ENCODE assay signal across 13 cellular contexts in genomic region chr2:33488178-33488690, GRCh38.
A peak's percentile ranks its signal among the peaks of the same experiment; 100 is the strongest.
DNase-seq lines count a peak whose midpoint lies in the region; ATAC-seq lines count a peak whose summit lies in the region.
"Had no signal": no experiment of that assay in that cellular context is flagged by ENCODE, and none has a peak within 500 bp of the region (broad histone marks: within the 10 kb centered on the region; RNA-seq: fewer than 3 reads in every experiment).

No MANE protein-coding gene starts in this region.

- ATAC-seq in stimulated activated naive CD8-positive, alpha-beta T cell treated with anti-CD3 and anti-CD28 coated beads, Interleukin-15, Interleukin-2, amounts not matched to agents 100 U/mL and 50 U/mL, for 24 hours, result no peak
- peak; percentile 57 for ATAC-seq in HG02610 (IDR thresholded peaks at IDR 0.05; ENCODE audit: unreplicated experiment)
- peak; percentile 52 for ATAC-seq in HG03439 (IDR thresholded peaks at IDR 0.05; ENCODE audit: unreplicated experiment)
- ATAC-seq: naive thymus-derived CD8-positive, alpha-beta T cell had no signal

- peaks cover 9% of the 10 kb centered on the region for H3K9me3 Mint-ChIP-seq in stimulated activated naive CD8-positive, alpha-beta T cell treated with anti-CD3 and anti-CD28 coated beads, Interleukin-15, Interleukin-2, amounts not matched to agents 100 ng/mL and 50 ng/mL, for 24 hours

- peaks cover 11% of the 10 kb centered on the region for H3K36me3 Mint-ChIP-seq in stimulated activated naive CD8-positive, alpha-beta T cell treated with anti-CD3 and anti-CD28 coated beads, Interleukin-15, Interleukin-2, amounts not matched to agents 100 ng/mL and 50 ng/mL, for 24 hours (ENCODE audit: low read depth)

- no peak overlapping the region for H3K4me3 Mint-ChIP-seq in stimulated activated naive CD8-positive, alpha-beta T cell treated with anti-CD3 and anti-CD28 coated beads, Interleukin-15, Interleukin-2, amounts not matched to agents 100 ng/mL and 50 ng/mL, for 24 hours
- H3K4me3 Mint-ChIP-seq: activated naive CD8-positive, alpha-beta T cell treated with anti-CD3 and anti-CD28 coated beads, Interleukin-2, amount 10 ng/mL, durations not matched to agents 7 days and 5 days; naive thymus-derived CD8-positive, alpha-beta T cell had no signal

- H3K27me3 Mint-ChIP-seq in stimulated activated naive CD8-positive, alpha-beta T cell treated with anti-CD3 and anti-CD28 coated beads, Interleukin-15, Interleukin-2, amounts not matched to agents 100 ng/mL and 50 ng/mL, for 24 hours, result peaks cover 3% of the 10 kb centered on the region
- H3K27me3 Mint-ChIP-seq: activated naive CD8-positive, alpha-beta T cell treated with anti-CD3 and anti-CD28 coated beads, Interleukin-2, amount 10 ng/mL, durations not matched to agents 7 days and 5 days; naive thymus-derived CD8-positive, alpha-beta T cell had no signal

- no peak for DNase-seq in stimulated activated naive CD8-positive, alpha-beta T cell treated with anti-CD3 and anti-CD28 coated beads, Interleukin-15, Interleukin-2, amounts not matched to agents 100 U/mL and 50 U/mL, for 24 hours
- no peak for DNase-seq in NCI-H526 treated with DMSO at 0.1 percent for 48 hours (lab: John Stamatoyannopoulos, UW)
- no peak for DNase-seq in NCI-H187 (lab: John Stamatoyannopoulos, UW)
- no peak for DNase-seq in GF-D8 (lab: John Stamatoyannopoulos, UW)
- no peak for DNase-seq in AML-193 (lab: John Stamatoyannopoulos, UW)
- DNase-seq: activated naive CD8-positive, alpha-beta T cell treated with anti-CD3 and anti-CD28 coated beads, Interleukin-2, amount 10 ng/mL, durations not matched to agents 7 days and 5 days; naive thymus-derived CD8-positive, alpha-beta T cell; NCI-H1417; stimulated activated CD4-positive, alpha-beta T cell treated with anti-CD3 and anti-CD28 coated beads, Interleukin-12 subunit alpha, Interleukin-12 subunit beta, amount 100 ng/mL, for 4 hours; WERI-Rb-1 had no signal

- peak overlapping the region; percentile 85 for H3K27ac Mint-ChIP-seq in stimulated activated naive CD8-positive, alpha-beta T cell treated with anti-CD3 and anti-CD28 coated beads, Interleukin-15, Interleukin-2, amounts not matched to agents 100 ng/mL and 50 ng/mL, for 24 hours
- H3K27ac Mint-ChIP-seq: activated naive CD8-positive, alpha-beta T cell treated with anti-CD3 and anti-CD28 coated beads, Interleukin-2, amount 10 ng/mL, durations not matched to agents 7 days and 5 days had no signal

- H3K4me1 Mint-ChIP-seq in stimulated activated naive CD8-positive, alpha-beta T cell treated with anti-CD3 and anti-CD28 coated beads, Interleukin-15, Interleukin-2, amounts not matched to agents 100 ng/mL and 50 ng/mL, for 24 hours (ENCODE audit: low read depth), result peaks cover 43% of the 10 kb centered on the region
